7 cellular contexts compared by ENCODE assay signal in genomic region chr1:20551945-20552727, GRCh38. TPM values are rescaled to one million over a fixed set of nuclear protein-coding genes. Genes with fewer than 3 reads are reported as not detected.
DNase-seq lines count a peak whose midpoint lies in the region; ATAC-seq and TF ChIP-seq lines count a peak whose summit lies in the region.

TSS of gene FAM43B (plus strand) at chr1:20552573. CDS start at chr1:20552974, 401 bp downstream.

- POLR2A ChIA-PET in HEK293 (lab: Yijun Ruan, JAX) = interaction anchor here (0.8 to 1.0 kb wide), 2 partner anchors 26 to 82 kb away, joined by 3 read pairs; no protein-coding TSS in a partner anchor

- intact Hi-C loops in left ventricle myocardium superior (cut with micrococcal nuclease) = no loop called here

- TF ChIP-seq CTCF in HEK293 (tag by site-specific recombination; IDR thresholded peaks at IDR 0.05) (no peak), WERI-Rb-1 (IDR thresholded peaks at IDR 0.05; ENCODE audit: low read depth, low read length) (no peak)

- peaks cover 7% of the 10 kb centered on the region for H3K27me3 ChIP-seq in WERI-Rb-1 (ENCODE audit: insufficient read depth, low read depth, severe bottlenecking)

- H3K4me3 ChIP-seq in HEK293 (ENCODE audit: low read depth, low read length) (peak within 1 kb of the TSS; percentile 29), WERI-Rb-1 (ENCODE audit: low read depth, low read length) (peak within 1 kb of the TSS; percentile 53)

- ATAC-seq in left ventricle myocardium superior (peak; percentile 96), GM19328 (IDR thresholded peaks at IDR 0.05; ENCODE audit: unreplicated experiment) (no peak), HG02884 (IDR thresholded peaks at IDR 0.05; ENCODE audit: unreplicated experiment) (no peak)

- no peak within 1 kb of the TSS for H3K27ac ChIP-seq in HEK293 (ENCODE audit: extremely low read depth, low read depth, low read length)
- peak within 1 kb of the TSS; percentile 57 for H3K27ac ChIP-seq in WERI-Rb-1

- H3K36me3 ChIP-seq in HEK293 (ENCODE audit: control insufficient read depth in 2 of 2, insufficient read depth in 1 of 2, low read length in 2 of 2) (no peaks in the 10 kb centered on the region), WERI-Rb-1 (no peaks in the 10 kb centered on the region)

- H3K9me3 ChIP-seq in HEK293 (ENCODE audit: control insufficient read depth, insufficient read depth, low read depth, low read length) = no peaks in the 10 kb centered on the region
- no peaks in the 10 kb centered on the region for H3K9me3 ChIP-seq in WERI-Rb-1 (ENCODE audit: severe bottlenecking)

- DNase-seq in WERI-Rb-1 (peak; percentile 92), left ventricle myocardium superior (peak; percentile 91), retina (peak; percentile 85), HT-29 (ENCODE audit: low spot score) (no peak)

- CTCF ChIA-PET in HEK293 (lab: Yijun Ruan, JAX) = interaction anchor here (0.6 to 2.0 kb wide), 6 partner anchors 11 to 1723 kb away, joined by 3 to 6 read pairs (median 4); partner anchors contain the start of gene PINK1

- H3K4me1 ChIP-seq in HEK293 (ENCODE audit: control insufficient read depth, insufficient read depth, low read length) = peaks cover 6% of the 10 kb centered on the region; the same call in 1 of the 2 replicates

TF ChIP-seq in HEK293, 187 proteins besides CTCF, POLR2A, EP300 and RAD21:
- no peak for TF ChIP-seq ZNF513 (tag by site-specific recombination; IDR thresholded peaks at IDR 0.05)
- TF ChIP-seq ZNF350 (tag by site-specific recombination; IDR thresholded peaks at IDR 0.05) = no peak
- peak; percentile 99 for TF ChIP-seq PRDM10 (tag by site-specific recombination; IDR thresholded peaks at IDR 0.05)
- peak; percentile 28 for TF ChIP-seq ZBTB26 (tag by site-specific recombination; optimal IDR thresholded peaks at IDR 0.05)
- TF ChIP-seq ZNF677 (tag by site-specific recombination; IDR thresholded peaks at IDR 0.05) = no peak
- TF ChIP-seq GLIS2 (tag by site-specific recombination; IDR thresholded peaks at IDR 0.05) = peak; percentile 65
- TF ChIP-seq ZNF140 (tag by site-specific recombination; IDR thresholded peaks at IDR 0.05) = no peak
- TF ChIP-seq PRDM1 (tag by site-specific recombination; IDR thresholded peaks at IDR 0.05) = 0 out of 2 replicates have a peak, but pooled peaks have one; percentile 47
- TF ChIP-seq ZBTB49 (tag by site-specific recombination; IDR thresholded peaks at IDR 0.05; ENCODE audit: low read depth) = no peak
- TF ChIP-seq ZNF707 (tag by site-specific recombination; IDR thresholded peaks at IDR 0.05) = no peak
- TF ChIP-seq SP2 (tag by site-specific recombination; IDR thresholded peaks at IDR 0.05) = peak; percentile 64
- 0 out of 2 replicates have a peak, but pooled peaks have one; percentile 13 for TF ChIP-seq ZNF341 (tag by site-specific recombination; IDR thresholded peaks at IDR 0.05; ENCODE audit: low read depth)
- TF ChIP-seq ZNF202 (tag by site-specific recombination; IDR thresholded peaks at IDR 0.05; ENCODE audit: borderline replicate concordance) = no peak
- TF ChIP-seq SP3 (tag by site-specific recombination; IDR thresholded peaks at IDR 0.05) = peak; percentile 55

RNA-seq across cellular contexts. Expression of gene FAM43B, which starts in this region (rescaled TPM):
- 2.5 TPM for total RNA-seq in left ventricle myocardium superior
- not detected in 2 replicates for total RNA-seq in HT-29 (2014; rRNA removed; shearing (Covaris generic))
